1 cellular context compared by ENCODE assay signal in the genomic region with DNA sequence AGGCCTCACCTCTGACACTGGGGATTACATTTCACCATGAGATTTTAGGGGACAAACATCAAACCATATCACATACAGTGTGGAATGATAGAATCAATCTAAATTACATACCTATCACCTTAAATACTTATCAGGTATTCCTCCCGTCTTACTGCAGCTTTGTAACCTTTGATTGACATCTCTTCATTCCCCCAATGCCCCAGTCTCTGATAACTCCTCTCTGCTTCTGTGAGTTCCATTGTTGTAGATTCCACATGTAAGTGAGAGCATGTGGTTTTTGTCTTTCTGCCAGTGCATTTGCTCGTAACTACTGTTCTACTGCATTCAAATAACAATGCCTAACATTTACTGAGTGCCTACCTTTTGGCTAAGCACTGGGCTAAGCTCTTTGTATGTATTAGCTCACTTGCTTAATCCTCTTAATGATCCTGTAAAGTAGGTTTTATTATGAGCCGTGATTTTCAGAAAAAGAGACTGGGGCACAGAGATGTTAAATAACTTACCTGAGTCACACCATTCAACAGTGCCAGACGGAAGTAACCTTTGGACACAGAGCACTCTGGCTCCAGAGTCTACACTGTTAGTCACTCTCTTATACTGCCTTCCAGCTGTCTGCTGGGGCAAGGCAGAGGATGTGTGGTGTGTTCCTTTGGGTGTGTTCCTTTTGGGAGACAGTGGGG.
TF ChIP-seq lines count a peak whose summit lies in the region.

No MANE protein-coding gene starts in this region.

TF ChIP-seq in WTC11, 78 proteins besides CTCF, POLR2A, EP300 and RAD21 (continued from another document):
- TF ChIP-seq, protein P1, sequence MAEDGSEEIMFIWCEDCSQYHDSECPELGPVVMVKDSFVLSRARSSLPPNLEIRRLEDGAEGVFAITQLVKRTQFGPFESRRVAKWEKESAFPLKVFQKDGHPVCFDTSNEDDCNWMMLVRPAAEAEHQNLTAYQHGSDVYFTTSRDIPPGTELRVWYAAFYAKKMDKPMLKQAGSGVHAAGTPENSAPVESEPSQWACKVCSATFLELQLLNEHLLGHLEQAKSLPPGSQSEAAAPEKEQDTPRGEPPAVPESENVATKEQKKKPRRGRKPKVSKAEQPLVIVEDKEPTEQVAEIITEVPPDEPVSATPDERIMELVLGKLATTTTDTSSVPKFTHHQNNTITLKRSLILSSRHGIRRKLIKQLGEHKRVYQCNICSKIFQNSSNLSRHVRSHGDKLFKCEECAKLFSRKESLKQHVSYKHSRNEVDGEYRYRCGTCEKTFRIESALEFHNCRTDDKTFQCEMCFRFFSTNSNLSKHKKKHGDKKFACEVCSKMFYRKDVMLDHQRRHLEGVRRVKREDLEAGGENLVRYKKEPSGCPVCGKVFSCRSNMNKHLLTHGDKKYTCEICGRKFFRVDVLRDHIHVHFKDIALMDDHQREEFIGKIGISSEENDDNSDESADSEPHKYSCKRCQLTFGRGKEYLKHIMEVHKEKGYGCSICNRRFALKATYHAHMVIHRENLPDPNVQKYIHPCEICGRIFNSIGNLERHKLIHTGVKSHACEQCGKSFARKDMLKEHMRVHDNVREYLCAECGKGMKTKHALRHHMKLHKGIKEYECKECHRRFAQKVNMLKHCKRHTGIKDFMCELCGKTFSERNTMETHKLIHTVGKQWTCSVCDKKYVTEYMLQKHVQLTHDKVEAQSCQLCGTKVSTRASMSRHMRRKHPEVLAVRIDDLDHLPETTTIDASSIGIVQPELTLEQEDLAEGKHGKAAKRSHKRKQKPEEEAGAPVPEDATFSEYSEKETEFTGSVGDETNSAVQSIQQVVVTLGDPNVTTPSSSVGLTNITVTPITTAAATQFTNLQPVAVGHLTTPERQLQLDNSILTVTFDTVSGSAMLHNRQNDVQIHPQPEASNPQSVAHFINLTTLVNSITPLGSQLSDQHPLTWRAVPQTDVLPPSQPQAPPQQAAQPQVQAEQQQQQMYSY (CRISPR knock-in tag; IDR thresholded peaks at IDR 0.05): no peak
- no peak for TF ChIP-seq PRRX2 (CRISPR knock-in tag; IDR thresholded peaks at IDR 0.05)
- TF ChIP-seq, protein P2, sequence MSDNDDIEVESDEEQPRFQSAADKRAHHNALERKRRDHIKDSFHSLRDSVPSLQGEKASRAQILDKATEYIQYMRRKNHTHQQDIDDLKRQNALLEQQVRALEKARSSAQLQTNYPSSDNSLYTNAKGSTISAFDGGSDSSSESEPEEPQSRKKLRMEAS (CRISPR knock-in tag; IDR thresholded peaks at IDR 0.05): no peak
